10 cellular contexts compared by ENCODE assay signal in the genomic region with DNA sequence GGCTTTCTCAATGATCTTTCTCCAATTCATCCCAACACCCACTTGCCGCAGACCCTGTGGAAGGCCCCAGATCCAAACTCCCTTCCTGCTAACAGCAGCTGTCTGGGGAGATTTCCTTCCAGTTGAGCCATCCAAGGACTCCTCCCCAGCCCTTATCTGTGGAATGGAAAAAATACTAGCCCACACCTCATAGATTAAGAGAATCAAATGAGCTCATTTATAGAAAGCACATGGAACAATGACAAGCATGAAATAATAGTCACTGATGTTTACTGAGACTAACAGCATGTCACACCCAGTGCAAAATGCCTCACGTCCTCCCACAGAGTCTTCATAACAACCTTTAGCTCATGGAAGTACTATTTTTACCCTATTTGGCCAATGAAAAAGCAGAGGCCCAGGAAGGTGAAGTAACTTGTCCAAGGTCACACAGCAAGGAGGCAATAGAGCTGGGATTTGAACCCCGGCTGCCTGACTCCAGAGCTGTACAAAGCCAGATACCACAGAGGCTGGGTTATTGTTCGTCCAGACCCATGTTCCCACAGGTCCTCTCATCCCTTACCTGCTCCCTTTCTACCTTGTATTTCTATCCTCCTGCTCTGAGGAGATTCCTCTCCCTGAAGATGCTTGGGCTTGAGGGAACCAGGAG. TPM values are rescaled to one million over a fixed set of nuclear protein-coding genes. Genes with fewer than 3 reads are reported as not detected.
DNase-seq lines count a peak whose midpoint lies in the region; TF ChIP-seq lines count a peak whose summit lies in the region.
"Had no signal": no experiment of that assay in that cellular context is flagged by ENCODE, and none has a peak within 500 bp of the region (broad histone marks: within the 10 kb centered on the region; RNA-seq: fewer than 3 reads in every experiment).

No MANE protein-coding gene starts in this region.

- no peak for TF ChIP-seq RAD21 in liver (IDR thresholded peaks at IDR 0.05)

- TF ChIP-seq CTCF in ascending aorta (IDR thresholded peaks at IDR 0.05) (no peak), liver (IDR thresholded peaks at IDR 0.05; ENCODE audit: low read depth, low read length, missing input control) (no peak), tibial artery (IDR thresholded peaks at IDR 0.05) (no peak)

- 79% methylated on average over 4 of the region's 4 CpGs for WGBS in liver

- H3K27me3 ChIP-seq in ascending aorta (no peaks in the 10 kb centered on the region), liver (ENCODE audit: control insufficient read depth in 4 of 4, insufficient read depth in 4 of 4, low read length in 3 of 4) (no peaks in the 10 kb centered on the region), tibial artery (no peaks in the 10 kb centered on the region)
- H3K27me3 ChIP-seq: colonic mucosa, MG63 had no signal

- H3K4me1 ChIP-seq in ascending aorta, result peaks cover 14 to 70% of the 10 kb centered on the region in 2 donors
- no peaks in the 10 kb centered on the region for H3K4me1 ChIP-seq in liver (ENCODE audit: control insufficient read depth in 4 of 4, insufficient read depth in 4 of 4, low read length in 3 of 4)
- peaks cover 5 to 87% (median 47%) of the 10 kb centered on the region in 4 donors for H3K4me1 ChIP-seq in tibial artery
- H3K4me1 ChIP-seq: colonic mucosa had no signal

- H3K4me3 ChIP-seq in ascending aorta (no peak overlapping the region), liver (ENCODE audit: low read depth in 1 of 3, low read length in 3 of 3) (no peak overlapping the region), tibial artery (no peak overlapping the region)
- H3K4me3 ChIP-seq: colonic mucosa, MG63 had no signal

- H3K9me3 ChIP-seq in ascending aorta, result no peaks in the 10 kb centered on the region
- H3K9me3 ChIP-seq in liver (ENCODE audit: control insufficient read depth in 4 of 4, low read length in 3 of 4), result no peaks in the 10 kb centered on the region
- H3K9me3 ChIP-seq in tibial artery, result no peaks in the 10 kb centered on the region
- H3K9me3 ChIP-seq: colonic mucosa, MG63 had no signal

- DNase-seq in activated T-cell treated with anti-CD3 and anti-CD28 coated beads for 48 hours (ENCODE audit: low read depth) (peak; percentile 27), activated T-cell treated with anti-CD3 and anti-CD28 coated beads for 4 hours (no peak), ascending aorta (ENCODE audit: low spot score in 2 of 2) (no peak), tibial artery (no peak), cerebellum (ENCODE audit: low spot score) (no peak), COLO829 (ENCODE audit: low spot score) (no peak), HCEC 1CT (no peak)
- DNase-seq: colonic mucosa, MG63 had no signal

- H3K36me3 ChIP-seq in ascending aorta (no peaks in the 10 kb centered on the region), liver (ENCODE audit: control insufficient read depth in 4 of 4, insufficient read depth in 3 of 4, low read depth in 1 of 4, low read length in 3 of 4) (no peaks in the 10 kb centered on the region), tibial artery (no peaks in the 10 kb centered on the region)
- H3K36me3 ChIP-seq: colonic mucosa, MG63 had no signal

- intact Hi-C loops in ascending aorta (cut with DNase I) (loop anchor here (5.0 kb wide), 1 partner anchor 34 kb away; no protein-coding TSS in a partner anchor), tibial artery (cut with DNase I; ENCODE audit: low total_unique reads) (no loop called here)

- H3K9ac ChIP-seq in liver (ENCODE audit: low read depth in 1 of 2, low read length in 2 of 2), result no peak overlapping the region

- H3K27ac ChIP-seq in ascending aorta (peak overlapping the region; percentile 97 to 100), liver (ENCODE audit: low read depth in 1 of 2, low read length in 2 of 2) (peak overlapping the region in 1 of 2 donors; percentile 31), tibial artery (peak overlapping the region; percentile 99 to 100)
- H3K27ac ChIP-seq: colonic mucosa had no signal

TF ChIP-seq in liver, 16 proteins besides CTCF, POLR2A, EP300 and RAD21:
- TF ChIP-seq RXRA (IDR thresholded peaks at IDR 0.05) (no peak), NR2F2 (IDR thresholded peaks at IDR 0.05) (peak; percentile 69), JUND (IDR thresholded peaks at IDR 0.05) (peak in 1 of 2 donors; percentile 22)

RNA-seq across cellular contexts. Expression of gene PTGIS, which starts 23.4 kb away (rescaled TPM):
- total RNA-seq in ascending aorta (288 TPM), liver (1 to 10 TPM; 2.4 to 6.3 TPM), cerebellum (9.7 TPM)
- 1 to 10 TPM; 2.2 to 5.2 TPM for polyA plus RNA-seq in liver

Comparison
In these comparisons a context has a peak if more than half of its experiments do, and no peak if none do; other contexts are left out.
1. RNA of gene PTGIS, which starts 23.4 kb away (total RNA-seq): 288 TPM in ascending aorta (single experiment); 9.7 TPM in cerebellum (single experiment) and 2.4 to 6.3 TPM in liver; every median in the first group is over 10 times any median in the second.